Comparison of ENCODE assay signal across 8 cellular contexts in genomic region chr19:12139885-12140544, GRCh38. TPM values are rescaled to one million over a fixed set of nuclear protein-coding genes. Genes with fewer than 3 reads are reported as not detected.
A peak's percentile ranks its signal among the peaks of the same experiment; 100 is the strongest.
DNase-seq lines count a peak whose midpoint lies in the region; ATAC-seq lines count a peak whose summit lies in the region.

Gene ZNF20, minus strand, starts transcription at chr19:12140350. Its CDS starts 168 bp downstream, at chr19:12140182.

- H3K27ac Mint-ChIP-seq in CD4-positive, CD25-positive, alpha-beta regulatory T cell: peak within 1 kb of the TSS; percentile 36 to 89 (median 79)

- no peaks in the 10 kb centered on the region for H3K79me2 ChIP-seq in mesendoderm (ENCODE audit: control insufficient read depth, insufficient read depth, low read length)

- H3K4me1 ChIP-seq in CD4-positive, CD25-positive, alpha-beta regulatory T cell (ENCODE audit: control insufficient read depth, insufficient read depth, low read length, poor library complexity, severe bottlenecking): peaks cover 26% of the 10 kb centered on the region
- H3K4me1 ChIP-seq in endocrine pancreas (ENCODE audit: control insufficient read depth, insufficient read depth, low read length): no peaks in the 10 kb centered on the region
- peaks cover 6% of the 10 kb centered on the region for H3K4me1 ChIP-seq in mesendoderm (ENCODE audit: control insufficient read depth, low read depth, low read length)

- H3K4me3 ChIP-seq in CD4-positive, CD25-positive, alpha-beta regulatory T cell (ENCODE audit: low read depth, low read length): peak within 1 kb of the TSS; percentile 86
- H3K4me3 ChIP-seq in endocrine pancreas (ENCODE audit: control insufficient read depth, insufficient read depth, low read length) (peak within 1 kb of the TSS; percentile 60), mesendoderm (ENCODE audit: low read length) (peak within 1 kb of the TSS; percentile 91)

- no peak within 1 kb of the TSS for H4K5ac ChIP-seq in mesendoderm (ENCODE audit: low read length)

- no peak within 1 kb of the TSS for H2BK15ac ChIP-seq in mesendoderm (replicated peaks; ENCODE audit: low read depth)

- H3K27me3 ChIP-seq in CD4-positive, CD25-positive, alpha-beta regulatory T cell (ENCODE audit: control insufficient read depth, insufficient read depth, low read length): no peaks in the 10 kb centered on the region
- no peaks in the 10 kb centered on the region for H3K27me3 ChIP-seq in endocrine pancreas (ENCODE audit: control insufficient read depth, insufficient read depth, low read length)
- H3K27me3 ChIP-seq in mesendoderm (ENCODE audit: insufficient read depth, low read length, poor library complexity): no peaks in the 10 kb centered on the region

- H4K8ac ChIP-seq in mesendoderm (ENCODE audit: low read depth, low read length): no peak within 1 kb of the TSS

- peak; percentile 86 to 89 for ATAC-seq in CD4-positive, CD25-positive, alpha-beta regulatory T cell (ENCODE audit: low read depth in 2 of 2)
- peak; percentile 94 for ATAC-seq in GM19452 (IDR thresholded peaks at IDR 0.05; ENCODE audit: unreplicated experiment)

- H3K27ac ChIP-seq in CD4-positive, CD25-positive, alpha-beta regulatory T cell (ENCODE audit: insufficient read depth, low read length, poor library complexity, severe bottlenecking): peak within 1 kb of the TSS; percentile 14
- peak within 1 kb of the TSS; percentile 95 for H3K27ac ChIP-seq in mesendoderm (ENCODE audit: low read depth, low read length)

- peak within 1 kb of the TSS; percentile 78 for H3K4ac ChIP-seq in mesendoderm (ENCODE audit: low read depth, low read length)

- H3K4me2 ChIP-seq in mesendoderm (ENCODE audit: low read length): peak within 1 kb of the TSS; percentile 52

- H2BK120ac ChIP-seq in mesendoderm (ENCODE audit: low read depth, low read length): no peak within 1 kb of the TSS

- H3K9me3 Mint-ChIP-seq in CD4-positive, CD25-positive, alpha-beta regulatory T cell: peaks cover 0 to 10% (median under 1%) of the 10 kb centered on the region in 7 donors

- peak; percentile 75 to 92 (median 78) for DNase-seq in CD4-positive, CD25-positive, alpha-beta regulatory T cell
- peak; percentile 77 for DNase-seq in HS-27A (ENCODE audit: low read depth)
- peak; percentile 39 for DNase-seq in NK-92 (lab: John Stamatoyannopoulos, UW; ENCODE audit: unreplicated experiment)
- DNase-seq in activated CD8-positive, alpha-beta memory T cell treated with anti-CD3 and anti-CD28 coated beads for 48 hours (ENCODE audit: low read depth in 2 of 3, low spot score in 2 of 3): peak; percentile 72 to 80 (median 77)
- peak; percentile 98 for DNase-seq in mesendoderm
- DNase-seq in stimulated activated CD8-positive, alpha-beta memory T cell treated with anti-CD3 and anti-CD28 coated beads, Interleukin-12 subunit alpha, Interleukin-12 subunit beta, amount 100 ng/mL, for 24 hours (ENCODE audit: extremely low read depth): peak; percentile 83

- peak within 1 kb of the TSS; percentile 35 for H3K9ac ChIP-seq in endocrine pancreas (ENCODE audit: control insufficient read depth, insufficient read depth, low read length)
- peak within 1 kb of the TSS; percentile 86 for H3K9ac ChIP-seq in mesendoderm (ENCODE audit: low read length)

- H3K56ac ChIP-seq in mesendoderm (ENCODE audit: low read length): peak within 1 kb of the TSS; percentile 93

- H2BK5ac ChIP-seq in mesendoderm (ENCODE audit: low read length): no peak within 1 kb of the TSS

- peaks cover 5 to 12% of the 10 kb centered on the region in 2 experiments for H3K9me3 ChIP-seq in CD4-positive, CD25-positive, alpha-beta regulatory T cell (ENCODE audit: control insufficient read depth in 2 of 2, low read length in 2 of 2)
- no peaks in the 10 kb centered on the region for H3K9me3 ChIP-seq in endocrine pancreas (ENCODE audit: control insufficient read depth, low read length)

- H3K27me3 Mint-ChIP-seq in CD4-positive, CD25-positive, alpha-beta regulatory T cell: no peaks in the 10 kb centered on the region

- H3K36me3 Mint-ChIP-seq in CD4-positive, CD25-positive, alpha-beta regulatory T cell: peaks cover 16% of the 10 kb centered on the region

- peaks cover 6% of the 10 kb centered on the region for H3K79me1 ChIP-seq in mesendoderm (ENCODE audit: low read length)

- WGBS in mesendoderm (ENCODE audit: extremely low coverage, insufficient coverage, low lambda C conversion rate): no CpG with 5 or more reads among the region's 49 CpGs

- no peak within 1 kb of the TSS for H3K23ac ChIP-seq in mesendoderm (ENCODE audit: low read length)

- peaks cover 13% of the 10 kb centered on the region for H3K36me3 ChIP-seq in CD4-positive, CD25-positive, alpha-beta regulatory T cell (ENCODE audit: control insufficient read depth, insufficient read depth, low read length)
- H3K36me3 ChIP-seq in endocrine pancreas (ENCODE audit: control insufficient read depth, insufficient read depth, low read length) (no peaks in the 10 kb centered on the region), mesendoderm (ENCODE audit: control insufficient read depth, insufficient read depth, low read length) (peaks cover 1% of the 10 kb centered on the region)

- H2AK5ac ChIP-seq in mesendoderm (ENCODE audit: low read length): no peak within 1 kb of the TSS

- H3K4me1 Mint-ChIP-seq in CD4-positive, CD25-positive, alpha-beta regulatory T cell: peaks cover 17 to 42% (median 31%) of the 10 kb centered on the region in 4 donors

- H3K4me3 Mint-ChIP-seq in CD4-positive, CD25-positive, alpha-beta regulatory T cell: peak within 1 kb of the TSS; percentile 88 to 95 (median 92)

- peak within 1 kb of the TSS; percentile 77 for H3K18ac ChIP-seq in mesendoderm (ENCODE audit: low read length)

RNA-seq across cellular contexts. Expression of gene ZNF20, which starts in this region (rescaled TPM):
- 2.4 TPM for total RNA-seq in CD4-positive, CD25-positive, alpha-beta regulatory T cell
- 1 to 10 TPM; 2.5 to 4.8 (median 3.1) TPM for polyA plus RNA-seq in CD4-positive, CD25-positive, alpha-beta regulatory T cell
- polyA plus RNA-seq in mesendoderm (2013, experiment 1 of 2): 3.5 TPM
- polyA plus RNA-seq in mesendoderm (2013, experiment 2 of 2): 3.2 TPM

Comparison
In these comparisons a context has a peak if more than half of its experiments do, and no peak if none do; other contexts are left out.
1. Peak in every context shown above with its lines: DNase-seq, ATAC-seq, H3K4me3 ChIP-seq and H3K27ac ChIP-seq.
2. DNase-seq: peak in every context shown above with its lines; median percentile 98 in mesendoderm; 83 in stimulated activated CD8-positive, alpha-beta memory T cell treated with anti-CD3 and anti-CD28 coated beads, Interleukin-12 subunit alpha, Interleukin-12 subunit beta, amount 100 ng/mL, for 24 hours; 78 in CD4-positive, CD25-positive, alpha-beta regulatory T cell; 77 in HS-27A; 77 in activated CD8-positive, alpha-beta memory T cell treated with anti-CD3 and anti-CD28 coated beads for 48 hours; 39 in NK-92.